Comparison of ENCODE assay signal across 15 cellular contexts in genomic region chr2:18545384-18545783, GRCh38. TPM values are rescaled to one million over a fixed set of nuclear protein-coding genes. Genes with fewer than 3 reads are reported as not detected.
DNase-seq lines count a peak whose midpoint lies in the region; ATAC-seq and TF ChIP-seq lines count a peak whose summit lies in the region.
"Had no signal": no experiment of that assay in that cellular context is flagged by ENCODE, and none has a peak within 500 bp of the region (broad histone marks: within the 10 kb centered on the region; RNA-seq: fewer than 3 reads in every experiment).

No MANE protein-coding gene starts in this region.

- H3K36me3 Mint-ChIP-seq in CD8-positive, alpha-beta memory T cell: peaks cover 0 to 6% (median 3%) of the 10 kb centered on the region in 3 donors
- H3K36me3 Mint-ChIP-seq in activated CD8-positive, alpha-beta memory T cell treated with anti-CD3 and anti-CD28 coated beads, Interleukin-2, amount 10 ng/mL, durations not matched to agents 7 days and 5 days: peaks cover 11% of the 10 kb centered on the region

- H4K20me1 ChIP-seq in fibroblast of lung (ENCODE audit: control insufficient read depth, extremely low read depth, insufficient read depth, low read length): no peaks in the 10 kb centered on the region

- no peaks in the 10 kb centered on the region for H3K36me3 ChIP-seq in fibroblast of lung (ENCODE audit: control insufficient read depth, insufficient read depth, low read length)
- no peaks in the 10 kb centered on the region for H3K36me3 ChIP-seq in CD8-positive, alpha-beta memory T cell (ENCODE audit: insufficient read depth, low read length)
- H3K36me3 ChIP-seq: ovary, tibial artery had no signal

- peaks cover 37 to 52% (median 51%) of the 10 kb centered on the region in 3 donors for H3K4me1 Mint-ChIP-seq in CD8-positive, alpha-beta memory T cell
- peaks cover 17% of the 10 kb centered on the region for H3K4me1 Mint-ChIP-seq in activated CD8-positive, alpha-beta memory T cell treated with anti-CD3 and anti-CD28 coated beads, Interleukin-2, amount 10 ng/mL, durations not matched to agents 7 days and 5 days

- H3K4me2 ChIP-seq in fibroblast of lung (ENCODE audit: extremely low read depth, insufficient read depth, low read length): no peak overlapping the region

- H3K4me3 ChIP-seq in AG10803 (ENCODE audit: low read length) (no peak overlapping the region), fibroblast of lung (replicated peaks in 1 of 4; ENCODE audit: control extremely low read depth in 1 of 4, insufficient read depth in 1 of 4, low read depth in 3 of 4, low read length in 4 of 4) (no peak overlapping the region)
- no peak overlapping the region for H3K4me3 ChIP-seq in CD8-positive, alpha-beta memory T cell (ENCODE audit: low read length)
- H3K4me3 ChIP-seq: coronary artery, mucosa of descending colon, ovary, tibial artery had no signal

- peaks cover 4 to 9% (median 6%) of the 10 kb centered on the region in 5 donors for H3K9me3 Mint-ChIP-seq in CD8-positive, alpha-beta memory T cell
- H3K9me3 Mint-ChIP-seq in activated CD8-positive, alpha-beta memory T cell treated with anti-CD3 and anti-CD28 coated beads, Interleukin-2, amount 10 ng/mL, durations not matched to agents 7 days and 5 days (ENCODE audit: low read depth): peaks cover 4% of the 10 kb centered on the region

- no peaks in the 10 kb centered on the region for H3K9me3 ChIP-seq in fibroblast of lung (ENCODE audit: control insufficient read depth, insufficient read depth, low read depth, low read length)
- no peaks in the 10 kb centered on the region for H3K9me3 ChIP-seq in CD8-positive, alpha-beta memory T cell (ENCODE audit: low read length)
- H3K9me3 ChIP-seq: mucosa of descending colon, ovary, tibial artery had no signal

- no peaks in the 10 kb centered on the region for H3K4me1 ChIP-seq in fibroblast of lung (ENCODE audit: control insufficient read depth, extremely low read depth, insufficient read depth, low read length)
- H3K4me1 ChIP-seq in CD8-positive, alpha-beta memory T cell (ENCODE audit: insufficient read depth, low read length): peaks cover 12% of the 10 kb centered on the region

- no peak overlapping the region for H3K4me3 Mint-ChIP-seq in CD8-positive, alpha-beta memory T cell
- no peak overlapping the region for H3K4me3 Mint-ChIP-seq in activated CD8-positive, alpha-beta memory T cell treated with anti-CD3 and anti-CD28 coated beads, Interleukin-2, amount 10 ng/mL, durations not matched to agents 7 days and 5 days
- H3K4me3 Mint-ChIP-seq: activated naive CD4-positive, alpha-beta T cell treated with anti-CD3 and anti-CD28 coated beads, Interleukin-2, amount 50 U/mL, for 24 hours; T-cell had no signal

- H3K9ac ChIP-seq in fibroblast of lung (ENCODE audit: insufficient read depth, low read length): no peak overlapping the region

- H3K27me3 ChIP-seq in fibroblast of lung (ENCODE audit: control insufficient read depth, insufficient read depth, low read length): no peaks in the 10 kb centered on the region
- no peaks in the 10 kb centered on the region for H3K27me3 ChIP-seq in CD8-positive, alpha-beta memory T cell (ENCODE audit: insufficient read depth, low read length, poor library complexity, severe bottlenecking)
- H3K27me3 ChIP-seq: ovary, tibial artery had no signal

- H3K79me2 ChIP-seq in fibroblast of lung (ENCODE audit: control insufficient read depth, insufficient read depth, low read length): no peaks in the 10 kb centered on the region

- H3K27ac Mint-ChIP-seq in CD8-positive, alpha-beta memory T cell: peak overlapping the region in 4 of 8 donors; percentile 9 to 58 (median 32)
- no peak overlapping the region for H3K27ac Mint-ChIP-seq in activated CD8-positive, alpha-beta memory T cell treated with anti-CD3 and anti-CD28 coated beads, Interleukin-2, amount 10 ng/mL, durations not matched to agents 7 days and 5 days
- H3K27ac Mint-ChIP-seq: activated naive CD4-positive, alpha-beta T cell treated with anti-CD3 and anti-CD28 coated beads, Interleukin-2, amount 50 U/mL, for 24 hours had no signal

- CTCF ChIA-PET in CD8-positive, alpha-beta memory T cell (lab: Charles Lee): no interaction called here
- CTCF ChIA-PET in activated CD8-positive, alpha-beta memory T cell treated with anti-CD3 and anti-CD28 coated beads, Interleukin-2, amount 10 ng/mL, durations not matched to agents 7 days and 5 days (lab: Charles Lee): no interaction called here

- no peak overlapping the region for H3K27ac ChIP-seq in fibroblast of lung (ENCODE audit: insufficient read depth, low read length)
- no peak overlapping the region for H3K27ac ChIP-seq in CD8-positive, alpha-beta memory T cell (ENCODE audit: low read depth, low read length)
- H3K27ac ChIP-seq: coronary artery, ovary, tibial artery had no signal

- H3K27me3 Mint-ChIP-seq in CD8-positive, alpha-beta memory T cell: peaks cover 0 to 4% of the 10 kb centered on the region in 2 donors
- H3K27me3 Mint-ChIP-seq in activated CD8-positive, alpha-beta memory T cell treated with anti-CD3 and anti-CD28 coated beads, Interleukin-2, amount 10 ng/mL, durations not matched to agents 7 days and 5 days: peaks cover 3% of the 10 kb centered on the region

- DNase-seq in AG10803 (ENCODE audit: low read depth): peak; percentile 20
- peak; percentile 29 for DNase-seq in GM03348 (ENCODE audit: low spot score)
- peak; percentile 73 for DNase-seq in RPMI7951 (ENCODE audit: low read depth)
- peak; percentile 22 to 73 for DNase-seq in fibroblast of lung (ENCODE audit: low read depth in 2 of 2)
- DNase-seq in CD8-positive, alpha-beta memory T cell: no peak
- no peak for DNase-seq in NCI-H524 treated with DMSO at 0.1 percent for 48 hours (lab: John Stamatoyannopoulos, UW)
- DNase-seq in activated CD8-positive, alpha-beta memory T cell treated with anti-CD3 and anti-CD28 coated beads, Interleukin-2, amount 10 ng/mL, durations not matched to agents 7 days and 5 days: no peak
- DNase-seq: mucosa of descending colon, NCI-H1105 treated with DMSO at 0.1 percent for 48 hours, ovary, T-cell, tibial artery had no signal

- H2AFZ ChIP-seq in fibroblast of lung (ENCODE audit: low read length): no peak overlapping the region

- POLR2A ChIA-PET in CD8-positive, alpha-beta memory T cell (lab: Charles Lee): interaction anchor here (1.6 kb wide), 1 partner anchor 15 kb away, joined by 13 read pairs; the partner anchor contains the start of gene RDH14

- no peak for ATAC-seq in GM18502 (IDR thresholded peaks at IDR 0.05; ENCODE audit: poor library complexity, unreplicated experiment)
- ATAC-seq in activated CD8-positive, alpha-beta memory T cell treated with anti-CD3 and anti-CD28 coated beads, Interleukin-2, amount 10 ng/mL, durations not matched to agents 7 days and 5 days: no peak
- ATAC-seq: mucosa of descending colon, T-cell had no signal

- no peak for TF ChIP-seq CTCF in AG10803 (conservative IDR thresholded peaks at IDR 0.05; ENCODE audit: low read length)
- no peak for TF ChIP-seq CTCF in fibroblast of lung (conservative IDR thresholded peaks at IDR 0.05 in 1 of 2, IDR thresholded peaks at IDR 0.05 in 1 of 2; ENCODE audit: low read depth in 1 of 2, low read length in 2 of 2)

RNA-seq across cellular contexts. Expression of gene RDH14, which starts 15.1 kb away (rescaled TPM):
- total RNA-seq in RPMI7951 (2014; rRNA removed; shearing (Covaris generic)): 13.6 and 13.9 TPM in 2 replicates
- total RNA-seq in fibroblast of lung: 26.6 and 26.7 TPM in 2 replicates
- polyA plus RNA-seq in fibroblast of lung: 17.6 and 28.6 TPM in 2 replicates
- polyA plus RNA-seq in fibroblast of lung (2012): 12.8 and 19.3 TPM in 2 replicates
- polyA minus RNA-seq in fibroblast of lung (ENCODE audit: low replicate concordance): 1.5 and 1.7 TPM in 2 replicates
- 10 to 100 TPM; 16.9 to 18.1 TPM for total RNA-seq in CD8-positive, alpha-beta memory T cell
- polyA plus RNA-seq in CD8-positive, alpha-beta memory T cell: 44.3 TPM
- 10 to 100 TPM; 16.6 to 19.3 TPM for total RNA-seq in activated CD8-positive, alpha-beta memory T cell treated with anti-CD3 and anti-CD28 coated beads, Interleukin-2, amount 10 ng/mL, durations not matched to agents 7 days and 5 days

RNA-seq across cellular contexts. Expression of gene NT5C1B, which starts 44.0 kb away (rescaled TPM):
- total RNA-seq in RPMI7951 (2014; rRNA removed; shearing (Covaris generic)): not detected in 2 replicates
- total RNA-seq in fibroblast of lung: not detected in 2 replicates
- polyA plus RNA-seq in fibroblast of lung: not detected in 2 replicates
- 0.25 and 0.51 TPM in 2 replicates for polyA plus RNA-seq in fibroblast of lung (2012)
- not detected in 2 replicates for polyA minus RNA-seq in fibroblast of lung (ENCODE audit: low replicate concordance)
- total RNA-seq in CD8-positive, alpha-beta memory T cell: not detected
- polyA plus RNA-seq in CD8-positive, alpha-beta memory T cell: 0.86 TPM
- total RNA-seq in activated CD8-positive, alpha-beta memory T cell treated with anti-CD3 and anti-CD28 coated beads, Interleukin-2, amount 10 ng/mL, durations not matched to agents 7 days and 5 days: not detected
- total RNA-seq: mucosa of descending colon, ovary, T-cell had no signal
- polyA plus RNA-seq: ovary had no signal

Comparison
In these comparisons a context has a peak if more than half of its experiments do, and no peak if none do; other contexts are left out.
1. DNase-seq: peak in AG10803 (single experiment), GM03348 (single experiment), RPMI7951 (single experiment) and fibroblast of lung (2 of 2); none in CD8-positive, alpha-beta memory T cell (0 of 5), NCI-H524 treated with DMSO at 0.1 percent for 48 hours (single experiment) and activated CD8-positive, alpha-beta memory T cell treated with anti-CD3 and anti-CD28 coated beads, Interleukin-2, amount 10 ng/mL, durations not matched to agents 7 days and 5 days (single experiment).